Comparison of ENCODE assay signal across 22 cellular contexts in the genomic region with DNA sequence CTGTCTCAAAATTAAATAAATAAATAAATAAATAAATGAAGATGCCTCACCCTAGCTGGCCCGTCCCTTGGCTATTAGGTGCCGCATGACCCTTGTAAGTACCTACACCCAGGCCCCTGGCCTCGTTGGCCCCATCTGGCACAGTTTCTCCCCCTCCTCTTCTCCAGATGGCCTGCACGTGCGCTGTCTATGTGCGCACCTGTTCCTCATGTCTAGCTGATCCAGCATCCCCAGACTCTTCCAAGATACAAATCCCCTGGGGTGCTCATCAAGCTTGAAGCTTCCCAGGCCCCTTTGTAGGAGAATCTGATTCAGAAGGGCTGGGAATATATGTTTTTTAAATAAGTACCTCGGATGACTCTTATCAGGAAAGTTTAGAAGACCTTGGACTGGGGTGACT.
"Had no signal": no experiment of that assay in that cellular context is flagged by ENCODE, and none has a peak within 500 bp of the region (broad histone marks: within the 10 kb centered on the region; RNA-seq: fewer than 3 reads in every experiment).

No MANE protein-coding gene starts in this region.

- H3K9ac ChIP-seq: neural progenitor cell had no signal

- H3K36me3 Mint-ChIP-seq: natural killer cell, neural progenitor cell had no signal

- H3K27me3 ChIP-seq: colonic mucosa, left lung, neural progenitor cell, right atrium auricular region, spleen, testis, transverse colon had no signal

- H3K27me3 Mint-ChIP-seq: activated CD4-positive, alpha-beta T cell treated with anti-CD3 and anti-CD28 coated beads for 36 hours; activated naive CD8-positive, alpha-beta T cell had no signal

- H3K4me2 ChIP-seq: neural progenitor cell had no signal

- H3K27ac ChIP-seq: colonic mucosa, left lung, lower lobe of right lung, neural progenitor cell, right atrium auricular region, spleen, testis, transverse colon had no signal

- ATAC-seq: activated CD4-positive, alpha-beta T cell treated with anti-CD3 and anti-CD28 coated beads for 36 hours; left lung; lower lobe of right lung; natural killer cell; stimulated activated naive CD8-positive, alpha-beta T cell treated with anti-CD3 and anti-CD28 coated beads, Interleukin-15, Interleukin-2, amounts not matched to agents 100 U/mL and 50 U/mL, for 24 hours had no signal

- H3K4me1 ChIP-seq: colonic mucosa, left lung, lower lobe of right lung, neural progenitor cell, right atrium auricular region, testis had no signal

- H3K4me3 Mint-ChIP-seq: activated CD4-positive, alpha-beta T cell treated with anti-CD3 and anti-CD28 coated beads for 36 hours; activated naive CD8-positive, alpha-beta T cell; natural killer cell; neural progenitor cell; T-helper 2 cell treated with Interferon-gamma antibody and Interleukin-4, amounts not matched to agents 5 μg/mL and 100 μg/mL, for 36 hours had no signal

- H3K36me3 ChIP-seq: colonic mucosa, left lung, lower lobe of right lung, neural progenitor cell, right atrium auricular region, transverse colon had no signal

- H2AFZ ChIP-seq: neural progenitor cell had no signal

- H3K9me3 Mint-ChIP-seq: natural killer cell; T-helper 2 cell treated with Interferon-gamma antibody and Interleukin-4, amounts not matched to agents 5 μg/mL and 100 μg/mL, for 36 hours had no signal

- H3K27ac Mint-ChIP-seq: activated CD4-positive, alpha-beta T cell treated with anti-CD3 and anti-CD28 coated beads for 36 hours; activated naive CD8-positive, alpha-beta T cell; neural progenitor cell had no signal

- DNase-seq: activated CD4-positive, alpha-beta T cell treated with anti-CD3 and anti-CD28 coated beads for 36 hours; activated CD4-positive, alpha-beta T cell treated with anti-CD3 and anti-CD28 coated beads, Interleukin-2, amount 50 U/mL, for 48 hours; activated CD4-positive, CD25-positive, alpha-beta regulatory T cell; activated CD8-positive, alpha-beta memory T cell treated with anti-CD3 and anti-CD28 coated beads, Interleukin-2, amount 50 U/mL, for 48 hours; activated effector memory CD4-positive, alpha-beta T cell treated with Interleukin-2 at 50 U/mL for 16 hours; activated naive CD4-positive, alpha-beta T cell treated with Interleukin-2 at 50 U/mL for 16 hours; anterior cingulate cortex; colonic mucosa; effector CD8-positive, alpha-beta T cell; left lung; lower lobe of right lung; mesenchymal stem cell; natural killer cell; spleen; stimulated activated CD4-positive, alpha-beta T cell treated with anti-CD3 and anti-CD28 coated beads, Interleukin-2, amount 100 ng/mL, for 48 hours; stimulated activated naive CD8-positive, alpha-beta T cell treated with anti-CD3 and anti-CD28 coated beads, Interleukin-15, Interleukin-2, amounts not matched to agents 100 U/mL and 50 U/mL, for 24 hours; testis; transverse colon had no signal

- H3K4me3 ChIP-seq: colonic mucosa, left lung, lower lobe of right lung, neural progenitor cell, right atrium auricular region, spleen, testis, transverse colon had no signal

- H3K9me3 ChIP-seq: colonic mucosa, left lung, lower lobe of right lung, right atrium auricular region, spleen, testis, transverse colon had no signal
